9 cellular contexts compared by ENCODE assay signal in the genomic region with DNA sequence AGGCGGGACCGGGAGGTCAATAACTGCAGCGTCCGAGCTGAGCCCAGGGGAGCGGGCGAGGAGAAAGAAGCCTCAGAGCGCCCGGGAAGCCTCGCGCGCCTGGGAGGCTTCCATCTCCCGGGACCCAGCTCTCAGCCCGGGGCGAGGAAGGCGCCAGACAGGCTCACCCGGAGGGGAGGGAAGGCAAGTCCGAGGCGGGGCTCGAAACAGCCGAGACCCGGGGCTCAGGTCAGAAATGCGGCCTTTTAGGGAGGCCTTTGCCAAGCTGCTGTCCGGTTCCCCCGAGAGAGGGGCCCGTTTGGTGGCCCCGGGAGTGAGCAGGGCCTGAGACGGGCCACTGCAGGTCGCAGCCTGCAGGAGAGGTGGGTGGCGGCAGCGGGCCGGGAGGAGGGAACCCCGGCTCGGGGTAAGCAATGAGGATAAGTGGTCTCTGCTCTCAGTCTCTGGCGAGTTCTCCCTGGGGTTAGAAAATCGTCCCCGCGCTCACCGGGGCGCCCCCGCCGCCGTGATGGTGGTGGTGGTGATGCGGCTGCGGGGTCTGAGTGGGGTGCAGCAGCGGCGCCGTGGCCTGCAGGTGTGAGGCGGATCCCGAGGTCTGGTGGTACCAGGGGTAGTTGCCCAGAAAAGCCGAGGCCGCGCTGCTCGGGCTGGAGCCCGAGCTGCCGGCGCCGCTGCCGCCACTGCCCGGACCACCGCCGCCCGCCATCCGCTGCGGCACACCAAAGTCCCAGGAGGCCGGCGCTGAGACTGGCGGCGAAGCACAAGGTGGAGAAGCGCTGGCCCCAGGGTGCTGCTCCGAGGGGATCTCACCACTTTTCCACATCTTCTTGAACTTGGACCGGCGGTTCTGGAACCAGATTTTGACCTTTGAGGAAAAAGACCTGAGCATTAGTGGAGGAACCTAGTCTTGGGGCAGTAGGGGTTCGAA. TPM values are rescaled to one million over a fixed set of nuclear protein-coding genes. Genes with fewer than 3 reads are reported as not detected.
DNase-seq lines count a peak whose midpoint lies in the region; ATAC-seq and TF ChIP-seq lines count a peak whose summit lies in the region.
"Had no signal": no experiment of that assay in that cellular context is flagged by ENCODE, and none has a peak within 500 bp of the region (broad histone marks: within the 10 kb centered on the region; RNA-seq: fewer than 3 reads in every experiment).

No MANE protein-coding gene starts in this region.

- H3K27ac ChIP-seq in RWPE1 (peak overlapping the region; percentile 100), spleen (no peak overlapping the region)

- POLR2A ChIA-PET in RWPE1 (lab: Yijun Ruan, JAX; ENCODE audit: low non-redundant PET), result no interaction called here

- H3K27ac Mint-ChIP-seq in activated naive CD4-positive, alpha-beta T cell treated with anti-CD3 and anti-CD28 coated beads, Interleukin-2, amount 10 ng/mL, durations not matched to agents 7 days and 5 days, result peak overlapping the region; percentile 60

- intact Hi-C loops in spleen (cut with DNase I; ENCODE audit: low total_unique reads), result loop anchor here (10.0 kb wide), 3 partner anchors 286 to 1126 kb away; no protein-coding TSS in a partner anchor

- no peak for ATAC-seq in HG02623 (IDR thresholded peaks at IDR 0.05; ENCODE audit: unreplicated experiment)

- H3K4me3 Mint-ChIP-seq in activated naive CD4-positive, alpha-beta T cell treated with anti-CD3 and anti-CD28 coated beads, Interleukin-2, amount 10 ng/mL, durations not matched to agents 7 days and 5 days, result peak overlapping the region; percentile 10

- no peaks in the 10 kb centered on the region for H3K36me3 ChIP-seq in spleen

- no peaks in the 10 kb centered on the region for H3K9me3 Mint-ChIP-seq in activated naive CD4-positive, alpha-beta T cell treated with anti-CD3 and anti-CD28 coated beads, Interleukin-2, amount 10 ng/mL, durations not matched to agents 7 days and 5 days

- H3K36me3 Mint-ChIP-seq in activated naive CD4-positive, alpha-beta T cell treated with anti-CD3 and anti-CD28 coated beads, Interleukin-2, amount 10 ng/mL, durations not matched to agents 7 days and 5 days, result peaks cover 3% of the 10 kb centered on the region

- no peaks in the 10 kb centered on the region for H3K9me3 ChIP-seq in spleen

- TF ChIP-seq POLR2A in spleen (IDR thresholded peaks at IDR 0.05), result no peak

- H3K4me3 ChIP-seq in fibroblast of pulmonary artery (replicated peaks; ENCODE audit: low read depth, low read length), result peak overlapping the region; percentile 65
- H3K4me3 ChIP-seq in spleen, result peak overlapping the region in 1 of 8 donors; percentile 80

- CTCF ChIA-PET in activated naive CD4-positive, alpha-beta T cell treated with anti-CD3 and anti-CD28 coated beads, Interleukin-2, amount 10 ng/mL, durations not matched to agents 7 days and 5 days (lab: Charles Lee), result interaction anchor here (7.9 kb wide), 1 partner anchor 396 kb away, joined by 103 read pairs; no protein-coding TSS in a partner anchor
- CTCF ChIA-PET in RWPE1 (lab: Yijun Ruan, JAX), result interaction anchor here (1.6 kb wide), 1 partner anchor 27 kb away, joined by 6 read pairs; no protein-coding TSS in a partner anchor

- peaks cover 99% of the 10 kb centered on the region for H3K27me3 Mint-ChIP-seq in activated naive CD4-positive, alpha-beta T cell treated with anti-CD3 and anti-CD28 coated beads, Interleukin-2, amount 10 ng/mL, durations not matched to agents 7 days and 5 days

- peaks cover 46 to 100% (median 100%) of the 10 kb centered on the region in 7 donors for H3K27me3 ChIP-seq in spleen (replicated peaks in 1 of 7)

- peaks cover 60% of the 10 kb centered on the region for H3K4me1 Mint-ChIP-seq in activated naive CD4-positive, alpha-beta T cell treated with anti-CD3 and anti-CD28 coated beads, Interleukin-2, amount 10 ng/mL, durations not matched to agents 7 days and 5 days

- H3K4me1 ChIP-seq in spleen, result peaks cover 56 to 94% (median 76%) of the 10 kb centered on the region in 6 donors

- DNase-seq in activated naive CD4-positive, alpha-beta T cell treated with anti-CD3 and anti-CD28 coated beads, Interleukin-2, amount 10 ng/mL, durations not matched to agents 7 days and 5 days, result no peak
- no peak for DNase-seq in activated naive CD4-positive, alpha-beta T cell treated with Interleukin-2 at 50 U/mL for 16 hours
- no peak for DNase-seq in RWPE1 (ENCODE audit: low spot score)
- no peak for DNase-seq in fibroblast of pulmonary artery (ENCODE audit: low read depth)
- peak; percentile 75 for DNase-seq in spleen
- no peak for DNase-seq in T1000 (lab: John Stamatoyannopoulos, UW)
- DNase-seq in NCI-H1436 treated with DMSO at 0.1 percent for 48 hours (lab: John Stamatoyannopoulos, UW), result no peak
- DNase-seq: DND-41 had no signal

- WGBS in spleen, 5 donors, result 3 to 7% (median 5%) methylated on average over 31 to 73 of the region's 73 CpGs

- TF ChIP-seq CTCF in RWPE1 (conservative IDR thresholded peaks at IDR 0.05; ENCODE audit: low read depth) (no peak), fibroblast of pulmonary artery (IDR thresholded peaks at IDR 0.05; ENCODE audit: low read length, missing control alignments) (no peak), spleen (IDR thresholded peaks at IDR 0.05 in 8 of 11, conservative IDR thresholded peaks at IDR 0.05 in 3 of 11) (no peak)

RNA-seq across cellular contexts. Expression of a gene that starts 2.4 kb away (rescaled TPM):
- not detected for total RNA-seq in spleen
- under 1 TPM in 1 of 3 donors, not detected in 2; 0.06 TPM for polyA plus RNA-seq in spleen

RNA-seq across cellular contexts. Expression of a gene that starts 15.0 kb away (rescaled TPM):
- not detected for total RNA-seq in spleen
- under 1 TPM in 1 of 3 donors, not detected in 2; 0.16 TPM for polyA plus RNA-seq in spleen
